7 cellular contexts compared by ENCODE assay signal in genomic region chr2:28716265-28716865, GRCh38. TPM values are rescaled to one million over a fixed set of nuclear protein-coding genes. Genes with fewer than 3 reads are reported as not detected.
DNase-seq lines count a peak whose midpoint lies in the region; ATAC-seq and TF ChIP-seq lines count a peak whose summit lies in the region.

No MANE protein-coding gene starts in this region.

- no peaks in the 10 kb centered on the region for H3K36me3 ChIP-seq in WERI-Rb-1

- POLR2A ChIA-PET in GM10248 (lab: Yijun Ruan, JAX), result no interaction called here

- intact Hi-C loops in left cardiac atrium (cut with DNase I), result no loop called here
- intact Hi-C loops in activated T-helper 1 cell treated with anti-CD3 and anti-CD28 coated beads, Interleukin-12 subunit alpha, Interleukin-12 subunit beta, Interleukin-2, Interleukin-4 antibody, amounts not matched to agents 30 ng/mL and 10 ng/mL and 1 ng/mL, durations not matched to agents 14 hours and 24 hours and 36 hours (cut with micrococcal nuclease), result loop anchor here (5.0 kb wide), 1 partner anchor 39 kb away; no protein-coding TSS in a partner anchor

- no peaks in the 10 kb centered on the region for H3K9me3 Mint-ChIP-seq in activated T-helper 1 cell treated with anti-CD3 and anti-CD28 coated beads, Interleukin-12 subunit alpha, Interleukin-12 subunit beta, Interleukin-2, Interleukin-4 antibody, amounts not matched to agents 30 ng/mL and 10 ng/mL and 1 ng/mL, durations not matched to agents 14 hours and 24 hours and 36 hours

- H3K4me1 Mint-ChIP-seq in activated T-helper 1 cell treated with anti-CD3 and anti-CD28 coated beads, Interleukin-12 subunit alpha, Interleukin-12 subunit beta, Interleukin-2, Interleukin-4 antibody, amounts not matched to agents 30 ng/mL and 10 ng/mL and 1 ng/mL, durations not matched to agents 14 hours and 24 hours and 36 hours (ENCODE audit: low read depth), result peaks cover 26% of the 10 kb centered on the region

- no peaks in the 10 kb centered on the region for H3K36me3 Mint-ChIP-seq in activated T-helper 1 cell treated with anti-CD3 and anti-CD28 coated beads, Interleukin-12 subunit alpha, Interleukin-12 subunit beta, Interleukin-2, Interleukin-4 antibody, amounts not matched to agents 30 ng/mL and 10 ng/mL and 1 ng/mL, durations not matched to agents 14 hours and 24 hours and 36 hours (ENCODE audit: low read depth)

- no peaks in the 10 kb centered on the region for H3K27me3 Mint-ChIP-seq in activated T-helper 1 cell treated with anti-CD3 and anti-CD28 coated beads, Interleukin-12 subunit alpha, Interleukin-12 subunit beta, Interleukin-2, Interleukin-4 antibody, amounts not matched to agents 30 ng/mL and 10 ng/mL and 1 ng/mL, durations not matched to agents 14 hours and 24 hours and 36 hours (ENCODE audit: insufficient read depth)

- H3K27ac Mint-ChIP-seq in activated T-helper 1 cell treated with anti-CD3 and anti-CD28 coated beads, Interleukin-12 subunit alpha, Interleukin-12 subunit beta, Interleukin-2, Interleukin-4 antibody, amounts not matched to agents 30 ng/mL and 10 ng/mL and 1 ng/mL, durations not matched to agents 14 hours and 24 hours and 36 hours, result no peak overlapping the region

- no peak for TF ChIP-seq CTCF in GM10248 (IDR thresholded peaks at IDR 0.05; ENCODE audit: control extremely low read depth, extremely low read depth, low read depth, missing control alignments)
- no peak for TF ChIP-seq CTCF in WERI-Rb-1 (IDR thresholded peaks at IDR 0.05; ENCODE audit: low read depth, low read length)

- H3K4me3 ChIP-seq in WERI-Rb-1 (ENCODE audit: low read depth, low read length), result no peak overlapping the region

- H3K27me3 ChIP-seq in WERI-Rb-1 (ENCODE audit: insufficient read depth, low read depth, severe bottlenecking), result no peaks in the 10 kb centered on the region

- ATAC-seq in left cardiac atrium (peak; percentile 85 to 90), HG03565 (IDR thresholded peaks at IDR 0.05; ENCODE audit: unreplicated experiment) (no peak)

- no peak overlapping the region for H3K4me3 Mint-ChIP-seq in activated T-helper 1 cell treated with anti-CD3 and anti-CD28 coated beads, Interleukin-12 subunit alpha, Interleukin-12 subunit beta, Interleukin-2, Interleukin-4 antibody, amounts not matched to agents 30 ng/mL and 10 ng/mL and 1 ng/mL, durations not matched to agents 14 hours and 24 hours and 36 hours

- CTCF ChIA-PET in GM10248 (lab: Yijun Ruan, JAX), result no interaction called here

- DNase-seq in GM10248 (ENCODE audit: extremely low spot score), result peak; percentile 38
- peak; percentile 48 for DNase-seq in NAMALWA (ENCODE audit: low spot score)
- peak; percentile 66 for DNase-seq in WERI-Rb-1
- peak; percentile 40 for DNase-seq in left cardiac atrium
- peak; percentile 100 for DNase-seq in renal cortical epithelial cell (ENCODE audit: low read depth)
- DNase-seq in activated T-helper 1 cell treated with anti-CD3 and anti-CD28 coated beads, Interleukin-12 subunit alpha, Interleukin-12 subunit beta, Interleukin-2, Interleukin-4 antibody, amounts not matched to agents 30 ng/mL and 10 ng/mL and 1 ng/mL, durations not matched to agents 14 hours and 24 hours and 36 hours (ENCODE audit: low spot score), result no peak

- H3K9me3 ChIP-seq in WERI-Rb-1 (ENCODE audit: severe bottlenecking), result no peaks in the 10 kb centered on the region

- H3K27ac ChIP-seq in WERI-Rb-1, result peak overlapping the region; percentile 21

RNA-seq across cellular contexts. Expression of gene PPP1CB, which starts 35.3 kb away (rescaled TPM):
- total RNA-seq in left cardiac atrium (100 to 1,000 TPM; 260 to 326 TPM), renal cortical epithelial cell (570 and 578 TPM in 2 replicates)
- 262 and 268 TPM in 2 replicates for total RNA-seq in activated T-helper 1 cell treated with anti-CD3 and anti-CD28 coated beads, Interleukin-12 subunit alpha, Interleukin-12 subunit beta, Interleukin-2, Interleukin-4 antibody, amounts not matched to agents 30 ng/mL and 10 ng/mL and 1 ng/mL, durations not matched to agents 14 hours and 24 hours and 36 hours
